In genomic region chr22:46078241-46079092, GRCh38 we compare ENCODE assay signal across 8 cellular contexts.
DNase-seq lines count a peak whose midpoint lies in the region; ATAC-seq and TF ChIP-seq lines count a peak whose summit lies in the region.

No MANE protein-coding gene starts in this region.

- CTCF ChIA-PET in WTC11 (lab: Charles Lee) = interaction anchor here (0.5 to 3.8 kb wide), 8 partner anchors 17 to 476 kb away, joined by 3 to 27 read pairs (median 4); no protein-coding TSS in a partner anchor

- POLR2A ChIA-PET in WTC11 (lab: Charles Lee) = interaction anchor here (0.6 kb wide), 1 partner anchor 954 kb away, joined by 3 read pairs; no protein-coding TSS in a partner anchor

- H3K36me3 ChIP-seq in left ventricle myocardium inferior = peaks cover 18% of the 10 kb centered on the region

- peak; percentile 61 for DNase-seq in DMS79 (lab: John Stamatoyannopoulos, UW)
- no peak for DNase-seq in DMS79 treated with DMSO at 0.1 percent for 48 hours (lab: John Stamatoyannopoulos, UW)
- DNase-seq in WTC11 (ENCODE audit: low spot score) = peak; percentile 10
- DNase-seq in left ventricle myocardium inferior = peak; percentile 82
- DNase-seq in DMS53 (lab: John Stamatoyannopoulos, UW) = no peak
- DNase-seq in stimulated activated CD4-positive, alpha-beta T cell treated with anti-CD3 and anti-CD28 coated beads, Interleukin-4, amount 100 ng/mL, for 4 hours = no peak
- no peak for DNase-seq in NCI-H1417 (lab: John Stamatoyannopoulos, UW)

- H3K9me3 Mint-ChIP-seq in WTC11 = no peaks in the 10 kb centered on the region

- H3K27ac ChIP-seq in left ventricle myocardium inferior (replicated peaks) (peak overlapping the region; percentile 100), temporal lobe (ENCODE audit: low read depth, low read length) (peak overlapping the region; percentile 98)

- H3K4me3 Mint-ChIP-seq in WTC11 = no peak overlapping the region

- H3K4me1 Mint-ChIP-seq in WTC11 = peaks cover 34% of the 10 kb centered on the region

- no peaks in the 10 kb centered on the region for H3K9me3 ChIP-seq in left ventricle myocardium inferior (replicated peaks)

- H3K36me3 Mint-ChIP-seq in WTC11 = no peaks in the 10 kb centered on the region

- peak overlapping the region; percentile 96 for H3K4me3 ChIP-seq in left ventricle myocardium inferior

- peaks cover 16% of the 10 kb centered on the region for H3K27me3 Mint-ChIP-seq in WTC11 (ENCODE audit: low read depth)

- intact Hi-C loops in left ventricle myocardium inferior (cut with micrococcal nuclease) = no loop called here

- H3K27ac Mint-ChIP-seq in WTC11 = no peak overlapping the region

- H3K27me3 ChIP-seq in left ventricle myocardium inferior (ENCODE audit: low read depth) = no peaks in the 10 kb centered on the region

- TF ChIP-seq CTCF in WTC11 (IDR thresholded peaks at IDR 0.05) (no peak), left ventricle myocardium inferior (IDR thresholded peaks at IDR 0.05; ENCODE audit: borderline replicate concordance) (no peak)

- ATAC-seq in WTC11 = peak; percentile 23; the same call in 1 of the 2 replicates

- peaks cover 100% of the 10 kb centered on the region for H3K4me1 ChIP-seq in left ventricle myocardium inferior

TF ChIP-seq in WTC11, 78 proteins besides CTCF, POLR2A, EP300 and RAD21:
- TF ChIP-seq FOXJ3 (CRISPR knock-in tag; IDR thresholded peaks at IDR 0.05; ENCODE audit: borderline replicate concordance) (no peak), RELA (CRISPR knock-in tag; IDR thresholded peaks at IDR 0.05; ENCODE audit: borderline replicate concordance) (peak; percentile 38; the same call in 1 of the 2 replicates), ETV6 (CRISPR knock-in tag; IDR thresholded peaks at IDR 0.05) (no peak), NR2C2 (CRISPR knock-in tag; IDR thresholded peaks at IDR 0.05) (no peak), NFYB (CRISPR knock-in tag; conservative IDR thresholded peaks at IDR 0.05; ENCODE audit: low read depth) (no peak), KAT7 (CRISPR knock-in tag; IDR thresholded peaks at IDR 0.05; ENCODE audit: borderline replicate concordance) (no peak), NFATC4 (CRISPR knock-in tag; IDR thresholded peaks at IDR 0.05) (no peak), E2F1 (CRISPR knock-in tag; IDR thresholded peaks at IDR 0.05) (no peak), ZNF512 (CRISPR knock-in tag; IDR thresholded peaks at IDR 0.05; ENCODE audit: borderline replicate concordance) (no peak), PREB (CRISPR knock-in tag; IDR thresholded peaks at IDR 0.05; ENCODE audit: borderline replicate concordance) (no peak), IRF2 (CRISPR knock-in tag; IDR thresholded peaks at IDR 0.05; ENCODE audit: borderline replicate concordance, low read depth) (no peak), ZMAT4 (CRISPR knock-in tag; IDR thresholded peaks at IDR 0.05) (no peak)
- TF ChIP-seq, protein P1, sequence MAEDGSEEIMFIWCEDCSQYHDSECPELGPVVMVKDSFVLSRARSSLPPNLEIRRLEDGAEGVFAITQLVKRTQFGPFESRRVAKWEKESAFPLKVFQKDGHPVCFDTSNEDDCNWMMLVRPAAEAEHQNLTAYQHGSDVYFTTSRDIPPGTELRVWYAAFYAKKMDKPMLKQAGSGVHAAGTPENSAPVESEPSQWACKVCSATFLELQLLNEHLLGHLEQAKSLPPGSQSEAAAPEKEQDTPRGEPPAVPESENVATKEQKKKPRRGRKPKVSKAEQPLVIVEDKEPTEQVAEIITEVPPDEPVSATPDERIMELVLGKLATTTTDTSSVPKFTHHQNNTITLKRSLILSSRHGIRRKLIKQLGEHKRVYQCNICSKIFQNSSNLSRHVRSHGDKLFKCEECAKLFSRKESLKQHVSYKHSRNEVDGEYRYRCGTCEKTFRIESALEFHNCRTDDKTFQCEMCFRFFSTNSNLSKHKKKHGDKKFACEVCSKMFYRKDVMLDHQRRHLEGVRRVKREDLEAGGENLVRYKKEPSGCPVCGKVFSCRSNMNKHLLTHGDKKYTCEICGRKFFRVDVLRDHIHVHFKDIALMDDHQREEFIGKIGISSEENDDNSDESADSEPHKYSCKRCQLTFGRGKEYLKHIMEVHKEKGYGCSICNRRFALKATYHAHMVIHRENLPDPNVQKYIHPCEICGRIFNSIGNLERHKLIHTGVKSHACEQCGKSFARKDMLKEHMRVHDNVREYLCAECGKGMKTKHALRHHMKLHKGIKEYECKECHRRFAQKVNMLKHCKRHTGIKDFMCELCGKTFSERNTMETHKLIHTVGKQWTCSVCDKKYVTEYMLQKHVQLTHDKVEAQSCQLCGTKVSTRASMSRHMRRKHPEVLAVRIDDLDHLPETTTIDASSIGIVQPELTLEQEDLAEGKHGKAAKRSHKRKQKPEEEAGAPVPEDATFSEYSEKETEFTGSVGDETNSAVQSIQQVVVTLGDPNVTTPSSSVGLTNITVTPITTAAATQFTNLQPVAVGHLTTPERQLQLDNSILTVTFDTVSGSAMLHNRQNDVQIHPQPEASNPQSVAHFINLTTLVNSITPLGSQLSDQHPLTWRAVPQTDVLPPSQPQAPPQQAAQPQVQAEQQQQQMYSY (CRISPR knock-in tag; IDR thresholded peaks at IDR 0.05) = no peak
- TF ChIP-seq, protein P2, sequence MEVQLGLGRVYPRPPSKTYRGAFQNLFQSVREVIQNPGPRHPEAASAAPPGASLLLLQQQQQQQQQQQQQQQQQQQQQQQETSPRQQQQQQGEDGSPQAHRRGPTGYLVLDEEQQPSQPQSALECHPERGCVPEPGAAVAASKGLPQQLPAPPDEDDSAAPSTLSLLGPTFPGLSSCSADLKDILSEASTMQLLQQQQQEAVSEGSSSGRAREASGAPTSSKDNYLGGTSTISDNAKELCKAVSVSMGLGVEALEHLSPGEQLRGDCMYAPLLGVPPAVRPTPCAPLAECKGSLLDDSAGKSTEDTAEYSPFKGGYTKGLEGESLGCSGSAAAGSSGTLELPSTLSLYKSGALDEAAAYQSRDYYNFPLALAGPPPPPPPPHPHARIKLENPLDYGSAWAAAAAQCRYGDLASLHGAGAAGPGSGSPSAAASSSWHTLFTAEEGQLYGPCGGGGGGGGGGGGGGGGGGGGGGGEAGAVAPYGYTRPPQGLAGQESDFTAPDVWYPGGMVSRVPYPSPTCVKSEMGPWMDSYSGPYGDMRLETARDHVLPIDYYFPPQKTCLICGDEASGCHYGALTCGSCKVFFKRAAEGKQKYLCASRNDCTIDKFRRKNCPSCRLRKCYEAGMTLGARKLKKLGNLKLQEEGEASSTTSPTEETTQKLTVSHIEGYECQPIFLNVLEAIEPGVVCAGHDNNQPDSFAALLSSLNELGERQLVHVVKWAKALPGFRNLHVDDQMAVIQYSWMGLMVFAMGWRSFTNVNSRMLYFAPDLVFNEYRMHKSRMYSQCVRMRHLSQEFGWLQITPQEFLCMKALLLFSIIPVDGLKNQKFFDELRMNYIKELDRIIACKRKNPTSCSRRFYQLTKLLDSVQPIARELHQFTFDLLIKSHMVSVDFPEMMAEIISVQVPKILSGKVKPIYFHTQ (CRISPR knock-in tag; IDR thresholded peaks at IDR 0.05) = no peak
- TF ChIP-seq, protein P3, sequence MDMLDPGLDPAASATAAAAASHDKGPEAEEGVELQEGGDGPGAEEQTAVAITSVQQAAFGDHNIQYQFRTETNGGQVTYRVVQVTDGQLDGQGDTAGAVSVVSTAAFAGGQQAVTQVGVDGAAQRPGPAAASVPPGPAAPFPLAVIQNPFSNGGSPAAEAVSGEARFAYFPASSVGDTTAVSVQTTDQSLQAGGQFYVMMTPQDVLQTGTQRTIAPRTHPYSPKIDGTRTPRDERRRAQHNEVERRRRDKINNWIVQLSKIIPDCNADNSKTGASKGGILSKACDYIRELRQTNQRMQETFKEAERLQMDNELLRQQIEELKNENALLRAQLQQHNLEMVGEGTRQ (CRISPR knock-in tag; IDR thresholded peaks at IDR 0.05) = 0 out of 2 replicates have a peak, but pooled peaks have one; percentile 33

Comparison
In these comparisons a context has a peak if more than half of its experiments do, and no peak if none do; other contexts are left out.
1. DNase-seq: peak in DMS79 (single experiment), WTC11 (single experiment) and left ventricle myocardium inferior (single experiment); none in DMS79 treated with DMSO at 0.1 percent for 48 hours (single experiment), DMS53 (single experiment), stimulated activated CD4-positive, alpha-beta T cell treated with anti-CD3 and anti-CD28 coated beads, Interleukin-4, amount 100 ng/mL, for 4 hours (0 of 2) and NCI-H1417 (0 of 3).